In genomic region chr9:125238127-125238914, GRCh38 we compare ENCODE assay signal across 8 cellular contexts. TPM values are rescaled to one million over a fixed set of nuclear protein-coding genes. Genes with fewer than 3 reads are reported as not detected.
DNase-seq lines count a peak whose midpoint lies in the region; ATAC-seq, FAIRE-seq and TF ChIP-seq lines count a peak whose summit lies in the region.

No MANE protein-coding gene starts in this region.

- POLR2A ChIA-PET in RWPE1 (lab: Yijun Ruan, JAX; ENCODE audit: low non-redundant PET): no interaction called here

- ATAC-seq in pancreas (no peak), GM18870 (IDR thresholded peaks at IDR 0.05; ENCODE audit: unreplicated experiment) (no peak)

- intact Hi-C loops in pancreas (cut with DNase I): no loop called here

- TF ChIP-seq CTCF in RWPE1 (conservative IDR thresholded peaks at IDR 0.05; ENCODE audit: low read depth): no peak
- TF ChIP-seq CTCF in epithelial cell of esophagus (IDR thresholded peaks at IDR 0.05; ENCODE audit: insufficient read depth, low read depth, low read length, missing control alignments): no peak
- no peak for TF ChIP-seq CTCF in pancreas (IDR thresholded peaks at IDR 0.05)

- 33 to 41% methylated on average over 7 of the region's 7 CpGs for WGBS in pancreas, 2 donors

- DNase-seq in RWPE1 (ENCODE audit: low spot score) (no peak), epithelial cell of esophagus (ENCODE audit: low read depth) (no peak), pancreas (no peak), NCI-H524 (lab: John Stamatoyannopoulos, UW) (no peak), HK-2 (ENCODE audit: unreplicated experiment) (no peak), GM19240 (ENCODE audit: insufficient read length, low spot score) (no peak)

- H3K4me1 ChIP-seq in pancreas: peaks cover 7 to 43% (median 19%) of the 10 kb centered on the region in 3 donors

- no peaks in the 10 kb centered on the region for H3K27me3 ChIP-seq in pancreas

- peak overlapping the region; percentile 76; the same call in 1 of the 2 replicates for H3K4me3 ChIP-seq in GM08714 (ENCODE audit: low read length)
- peak overlapping the region; percentile 88 for H3K4me3 ChIP-seq in epithelial cell of esophagus (ENCODE audit: low read length)
- H3K4me3 ChIP-seq in pancreas: peak overlapping the region; percentile 6 to 91 (median 86)

- no peaks in the 10 kb centered on the region for H3K9me3 ChIP-seq in pancreas

- no peak for FAIRE-seq in pancreas (lab: Jason Lieb, UNC)

- H3K36me3 ChIP-seq in pancreas: peaks cover 2 to 45% (median 30%) of the 10 kb centered on the region in 3 donors

- H3K27ac ChIP-seq in RWPE1 (peak overlapping the region; percentile 32; the same call in 1 of the 2 replicates), pancreas (no peak overlapping the region)

- CTCF ChIA-PET in RWPE1 (lab: Yijun Ruan, JAX): interaction anchor here (0.6 to 1.1 kb wide), 2 partner anchors 89 to 139 kb away, joined by 3 to 4 read pairs; no protein-coding TSS in a partner anchor

RNA-seq across cellular contexts. Expression of gene HSPA5, which starts 2.8 kb away (rescaled TPM):
- total RNA-seq in pancreas: 100 to 1,000 TPM; 111 to 248 (median 179) TPM
- polyA plus RNA-seq in pancreas: 100 to 1,000 TPM in 1 of 2 donors, 10 to 100 TPM in 1; 50.2 to 158 TPM

RNA-seq across cellular contexts. Expression of gene GAPVD1, which starts 23.3 kb away (rescaled TPM):
- 10 to 100 TPM; 13.7 to 23.3 (median 16.8) TPM for total RNA-seq in pancreas
- polyA plus RNA-seq in pancreas: 1 to 10 TPM; 6.2 to 6.9 TPM

RNA-seq across cellular contexts. Expression of gene RABEPK, which starts 38.0 kb away (rescaled TPM):
- 1 to 10 TPM; 4.1 to 8.0 (median 7.5) TPM for total RNA-seq in pancreas
- polyA plus RNA-seq in pancreas: 10 to 100 TPM in 1 of 2 donors, 1 to 10 TPM in 1; 8.1 to 13.8 TPM

RNA-seq across cellular contexts. Expression of gene PPP6C, which starts 48.7 kb away (rescaled TPM):
- 10 to 100 TPM; 16.9 to 26.7 (median 23.2) TPM for total RNA-seq in pancreas
- 10 to 100 TPM in 1 of 2 donors, 1 to 10 TPM in 1; 9.4 to 18.7 TPM for polyA plus RNA-seq in pancreas
